15 cellular contexts compared by ENCODE assay signal in genomic region chr1:160747717-160748116, GRCh38. TPM values are rescaled to one million over a fixed set of nuclear protein-coding genes. Genes with fewer than 3 reads are reported as not detected.
"Had no signal": no experiment of that assay in that cellular context is flagged by ENCODE, and none has a peak within 500 bp of the region (broad histone marks: within the 10 kb centered on the region; RNA-seq: fewer than 3 reads in every experiment).

No MANE protein-coding gene starts in this region.

- H3K4me1 ChIP-seq: pancreas, tibial artery had no signal

- H3K27ac ChIP-seq: brain microvascular endothelial cell, pancreas, tibial artery had no signal

- H3K27me3 Mint-ChIP-seq: activated CD4-positive, alpha-beta memory T cell treated with anti-CD3 and anti-CD28 coated beads, Interleukin-2, amount 10 ng/mL, durations not matched to agents 7 days and 5 days had no signal

- H3K36me3 ChIP-seq: brain microvascular endothelial cell, pancreas, tibial artery had no signal

- H3K4me3 ChIP-seq: pancreas, tibial artery had no signal

- H3K27ac Mint-ChIP-seq: activated CD4-positive, alpha-beta memory T cell treated with anti-CD3 and anti-CD28 coated beads, Interleukin-2, amount 10 ng/mL, durations not matched to agents 7 days and 5 days had no signal

- ATAC-seq: left ventricle myocardium superior, pancreas had no signal

- H3K9me3 Mint-ChIP-seq: activated CD4-positive, alpha-beta memory T cell treated with anti-CD3 and anti-CD28 coated beads, Interleukin-2, amount 10 ng/mL, durations not matched to agents 7 days and 5 days had no signal

- H3K9me3 ChIP-seq: pancreas, tibial artery had no signal

- H3K4me3 Mint-ChIP-seq: activated CD4-positive, alpha-beta memory T cell treated with anti-CD3 and anti-CD28 coated beads, Interleukin-2, amount 10 ng/mL, durations not matched to agents 7 days and 5 days had no signal

- DNase-seq: activated CD4-positive, alpha-beta memory T cell treated with anti-CD3 and anti-CD28 coated beads, Interleukin-2, amount 10 ng/mL, durations not matched to agents 7 days and 5 days; activated CD4-positive, alpha-beta T cell treated with anti-CD3 and anti-CD28 coated beads for 1 hour; activated effector memory CD4-positive, alpha-beta T cell treated with Interleukin-2 at 50 U/mL for 16 hours; amygdala; left ventricle myocardium superior; pancreas; stimulated activated CD4-positive, alpha-beta T cell treated with anti-CD3 and anti-CD28 coated beads, Interleukin-4, amount 100 ng/mL, for 1 hour; stimulated activated CD8-positive, alpha-beta memory T cell treated with anti-CD3 and anti-CD28 coated beads, Interleukin-4, amount 100 ng/mL, for 48 hours; tibial artery had no signal

- H3K27me3 ChIP-seq: brain microvascular endothelial cell, pancreas, tibial artery had no signal

RNA-seq across cellular contexts. Expression of gene SLAMF7, which starts 8.7 kb away (rescaled TPM):
- total RNA-seq: cerebellum, frontal cortex had no signal
- polyA plus RNA-seq: neural cell had no signal

RNA-seq across cellular contexts. Expression of gene CD48, which starts 36.1 kb away (rescaled TPM):
- total RNA-seq: kidney epithelial cell, SK-MEL-5 had no signal
- polyA plus RNA-seq: neural cell had no signal

RNA-seq across cellular contexts. Expression of gene LY9, which starts 48.3 kb away (rescaled TPM):
- total RNA-seq: cerebellum, frontal cortex, kidney epithelial cell, left ventricle myocardium superior, SK-MEL-5 had no signal
- polyA plus RNA-seq: neural cell had no signal
